ENCODE assay signal across 8 cellular contexts in genomic region chr18:58135806-58136331, GRCh38.
DNase-seq lines count a peak whose midpoint lies in the region; ATAC-seq, FAIRE-seq and TF ChIP-seq lines count a peak whose summit lies in the region.

No MANE protein-coding gene starts in this region.

- no peak overlapping the region for H3K9ac ChIP-seq in OCI-LY1 (ENCODE audit: low read length)

- no peaks in the 10 kb centered on the region for H3F3A ChIP-seq in OCI-LY1 (ENCODE audit: insufficient read depth, low read length)

- H3K4me2 ChIP-seq in OCI-LY1 (ENCODE audit: low read length), result no peak overlapping the region

- peak; percentile 63 for ATAC-seq in GM19397 (IDR thresholded peaks at IDR 0.05; ENCODE audit: unreplicated experiment)
- peak; percentile 80 to 91 (median 87) for ATAC-seq in pancreas

- H3K4me1 ChIP-seq in OCI-LY1 (ENCODE audit: insufficient read depth, low read length, severe bottlenecking) (no peaks in the 10 kb centered on the region), pancreas (peaks cover 13 to 18% (median 17%) of the 10 kb centered on the region in 3 donors)

- H3K9me3 ChIP-seq in OCI-LY1 (ENCODE audit: low read length) (no peaks in the 10 kb centered on the region), pancreas (no peaks in the 10 kb centered on the region)

- TF ChIP-seq CTCF in OCI-LY1 (IDR thresholded peaks at IDR 0.05; ENCODE audit: low read length) (peak; percentile 88), pancreas (IDR thresholded peaks at IDR 0.05) (peak; percentile 76 to 80 (median 78))

- no peak overlapping the region for H3K27ac ChIP-seq in OCI-LY1 (ENCODE audit: low read depth, low read length, poor library complexity, severe bottlenecking)
- peak overlapping the region in 1 of 4 donors; percentile 10 for H3K27ac ChIP-seq in pancreas

- no peak overlapping the region for H2AFZ ChIP-seq in OCI-LY1 (ENCODE audit: low read length)

- H3K27me3 ChIP-seq in OCI-LY1 (ENCODE audit: insufficient read depth, low read length), result no peaks in the 10 kb centered on the region; the same call in 1 of the 2 replicates
- H3K27me3 ChIP-seq in pancreas, result no peaks in the 10 kb centered on the region

- intact Hi-C loops in pancreas (cut with DNase I), result no loop called here

- no peak for FAIRE-seq in pancreas (lab: Jason Lieb, UNC)

- WGBS in pancreas, 2 donors, result 19 to 24% methylated on average over 5 of the region's 5 CpGs

- no peaks in the 10 kb centered on the region for H3K79me2 ChIP-seq in OCI-LY1 (ENCODE audit: insufficient read depth, low read length)

- no peaks in the 10 kb centered on the region for H3K9me2 ChIP-seq in OCI-LY1 (ENCODE audit: low read depth, low read length)

- no peaks in the 10 kb centered on the region for H4K20me1 ChIP-seq in OCI-LY1 (ENCODE audit: insufficient read depth, low read length)

- H3K36me3 ChIP-seq in OCI-LY1 (ENCODE audit: insufficient read depth, low read length) (no peaks in the 10 kb centered on the region), pancreas (no peaks in the 10 kb centered on the region)

- H3K4me3 ChIP-seq in OCI-LY1 (ENCODE audit: low read depth, low read length, poor library complexity, severe bottlenecking) (no peak overlapping the region), pancreas (no peak overlapping the region)

- peak; percentile 60 for DNase-seq in CMK (ENCODE audit: low read depth)
- peak; percentile 73 for DNase-seq in HT1080 (ENCODE audit: low read depth)
- DNase-seq in activated T-cell treated with anti-CD3 and anti-CD28 coated beads, Interleukin-2, amount 50 U/mL, for 48 hours, result peak; percentile 65 to 66
- DNase-seq in germinal center (ENCODE audit: low spot score), result peak; percentile 83
- DNase-seq in pancreas, result peak in 3 of 6 donors; percentile 54 to 69 (median 59)
- DNase-seq in cortex of kidney (lab: John Stamatoyannopoulos, UW), result no peak
